ENCODE assay signal across 1 cellular context in genomic region chr2:113240915-113241911, GRCh38.
TF ChIP-seq lines count a peak whose summit lies in the region.

No MANE protein-coding gene starts in this region.

TF ChIP-seq in WTC11, 78 proteins besides CTCF, POLR2A, EP300 and RAD21:
- TF ChIP-seq ERG (CRISPR knock-in tag; IDR thresholded peaks at IDR 0.05) (no peak), ZNF232 (CRISPR knock-in tag; IDR thresholded peaks at IDR 0.05) (no peak), GABPB1 (CRISPR knock-in tag; IDR thresholded peaks at IDR 0.05) (peak; percentile 76), NFATC4 (CRISPR knock-in tag; IDR thresholded peaks at IDR 0.05) (no peak)
- TF ChIP-seq, protein P1, sequence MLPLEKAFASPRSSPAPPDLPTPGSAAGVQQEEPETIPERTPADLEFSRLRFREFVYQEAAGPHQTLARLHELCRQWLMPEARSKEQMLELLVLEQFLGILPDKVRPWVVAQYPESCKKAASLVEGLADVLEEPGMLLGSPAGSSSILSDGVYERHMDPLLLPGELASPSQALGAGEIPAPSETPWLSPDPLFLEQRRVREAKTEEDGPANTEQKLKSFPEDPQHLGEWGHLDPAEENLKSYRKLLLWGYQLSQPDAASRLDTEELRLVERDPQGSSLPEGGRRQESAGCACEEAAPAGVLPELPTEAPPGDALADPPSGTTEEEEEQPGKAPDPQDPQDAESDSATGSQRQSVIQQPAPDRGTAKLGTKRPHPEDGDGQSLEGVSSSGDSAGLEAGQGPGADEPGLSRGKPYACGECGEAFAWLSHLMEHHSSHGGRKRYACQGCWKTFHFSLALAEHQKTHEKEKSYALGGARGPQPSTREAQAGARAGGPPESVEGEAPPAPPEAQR (CRISPR knock-in tag; IDR thresholded peaks at IDR 0.05) = no peak
